Comparison of ENCODE assay signal across 12 cellular contexts in genomic region chr7:95886501-95887090, GRCh38.
DNase-seq lines count a peak whose midpoint lies in the region; ATAC-seq and TF ChIP-seq lines count a peak whose summit lies in the region.
"Had no signal": no experiment of that assay in that cellular context is flagged by ENCODE, and none has a peak within 500 bp of the region (broad histone marks: within the 10 kb centered on the region; RNA-seq: fewer than 3 reads in every experiment).

No MANE protein-coding gene starts in this region.

- H3K27ac Mint-ChIP-seq in natural killer cell = no peak overlapping the region
- H3K27ac Mint-ChIP-seq: activated naive CD8-positive, alpha-beta T cell; nephron had no signal

- H3F3A ChIP-seq in OCI-LY1 (ENCODE audit: insufficient read depth, low read length) = no peaks in the 10 kb centered on the region
- H3F3A ChIP-seq in smooth muscle cell (ENCODE audit: low read depth) = no peaks in the 10 kb centered on the region

- intact Hi-C loops in natural killer cell (cut with micrococcal nuclease) = no loop called here

- 47% methylated on average over 4 of the region's 4 CpGs for WGBS in smooth muscle cell (ENCODE audit: low lambda C conversion rate)

- no peaks in the 10 kb centered on the region for H3K36me3 Mint-ChIP-seq in natural killer cell
- H3K36me3 Mint-ChIP-seq: activated naive CD8-positive, alpha-beta T cell had no signal

- no peak for ATAC-seq in foreskin keratinocyte
- ATAC-seq in natural killer cell = no peak
- ATAC-seq: gastrocnemius medialis had no signal

- peak overlapping the region; percentile 14; the same call in 1 of the 2 replicates for H3K4me2 ChIP-seq in OCI-LY1 (ENCODE audit: low read length)
- no peak overlapping the region for H3K4me2 ChIP-seq in smooth muscle cell

- H3K9ac ChIP-seq in OCI-LY1 (ENCODE audit: low read length) (peak overlapping the region; percentile 4; the same call in 1 of the 2 replicates), smooth muscle cell (ENCODE audit: low read depth) (no peak overlapping the region)

- H3K4me1 ChIP-seq in OCI-LY1 (ENCODE audit: insufficient read depth, low read length, severe bottlenecking) (peaks cover 40% of the 10 kb centered on the region), foreskin keratinocyte (no peaks in the 10 kb centered on the region), smooth muscle cell (ENCODE audit: low read depth) (no peaks in the 10 kb centered on the region)
- H3K4me1 ChIP-seq: gastrocnemius medialis had no signal

- H3K4me3 ChIP-seq in OCI-LY1 (ENCODE audit: low read depth, low read length, poor library complexity, severe bottlenecking) (no peak overlapping the region), smooth muscle cell (no peak overlapping the region), coronary artery (no peak overlapping the region)
- H3K4me3 ChIP-seq: gastrocnemius medialis had no signal

- peaks cover 8 to 11% of the 10 kb centered on the region in 2 donors for H3K27me3 Mint-ChIP-seq in natural killer cell (ENCODE audit: low read depth in 2 of 2)

- H4K20me1 ChIP-seq in OCI-LY1 (ENCODE audit: insufficient read depth, low read length) (no peaks in the 10 kb centered on the region), smooth muscle cell (ENCODE audit: low read depth) (no peaks in the 10 kb centered on the region)

- H3K9me3 ChIP-seq in OCI-LY1 (ENCODE audit: low read length) (no peaks in the 10 kb centered on the region), smooth muscle cell (replicated peaks; ENCODE audit: low read depth) (no peaks in the 10 kb centered on the region)
- H3K9me3 ChIP-seq: gastrocnemius medialis had no signal

- H3K27me3 ChIP-seq in OCI-LY1 (ENCODE audit: insufficient read depth, low read length) (no peaks in the 10 kb centered on the region), foreskin keratinocyte (no peaks in the 10 kb centered on the region), smooth muscle cell (ENCODE audit: low read depth) (no peaks in the 10 kb centered on the region)
- H3K27me3 ChIP-seq: gastrocnemius medialis had no signal

- H3K9me2 ChIP-seq in OCI-LY1 (ENCODE audit: low read depth, low read length) = no peaks in the 10 kb centered on the region

- H3K36me3 ChIP-seq in OCI-LY1 (ENCODE audit: insufficient read depth, low read length) = no peaks in the 10 kb centered on the region
- no peaks in the 10 kb centered on the region for H3K36me3 ChIP-seq in smooth muscle cell (ENCODE audit: low read depth)
- H3K36me3 ChIP-seq: gastrocnemius medialis had no signal

- H2AFZ ChIP-seq in OCI-LY1 (ENCODE audit: low read length) (no peak overlapping the region), smooth muscle cell (ENCODE audit: low read depth) (no peak overlapping the region)

- H3K4me3 Mint-ChIP-seq in natural killer cell = no peak overlapping the region
- H3K4me3 Mint-ChIP-seq: activated naive CD8-positive, alpha-beta T cell; nephron had no signal

- H3K4me1 Mint-ChIP-seq in natural killer cell = no peaks in the 10 kb centered on the region
- H3K4me1 Mint-ChIP-seq: nephron had no signal

- H3K27ac ChIP-seq in OCI-LY1 (ENCODE audit: low read depth, low read length, poor library complexity, severe bottlenecking) (peak overlapping the region; percentile 61), foreskin keratinocyte (no peak overlapping the region), smooth muscle cell (ENCODE audit: low read depth) (no peak overlapping the region), coronary artery (no peak overlapping the region)
- H3K27ac ChIP-seq: C4-2B, gastrocnemius medialis had no signal

- DNase-seq in Ammon's horn (ENCODE audit: low spot score) = peak; percentile 45
- DNase-seq in HT-29 (ENCODE audit: low spot score) = peak; percentile 46
- DNase-seq in foreskin keratinocyte = peak; percentile 2 to 3
- DNase-seq in NCI-H2171 treated with DMSO at 0.1 percent for 48 hours (lab: John Stamatoyannopoulos, UW) = no peak
- no peak for DNase-seq in natural killer cell
- no peak for DNase-seq in smooth muscle cell (lab: John Stamatoyannopoulos, UW; ENCODE audit: unreplicated experiment)
- DNase-seq in coronary artery (ENCODE audit: low spot score) = no peak
- DNase-seq: gastrocnemius medialis had no signal

- TF ChIP-seq CTCF in OCI-LY1 (IDR thresholded peaks at IDR 0.05; ENCODE audit: low read length) = no peak
- no peak for TF ChIP-seq CTCF in foreskin keratinocyte (conservative IDR thresholded peaks at IDR 0.05)
- no peak for TF ChIP-seq CTCF in natural killer cell (IDR thresholded peaks at IDR 0.05)
- TF ChIP-seq CTCF in smooth muscle cell (IDR thresholded peaks at IDR 0.05; ENCODE audit: borderline replicate concordance, insufficient read depth, poor library complexity, severe bottlenecking) = no peak
- no peak for TF ChIP-seq CTCF in coronary artery (IDR thresholded peaks at IDR 0.05)

- H3K9me3 Mint-ChIP-seq in natural killer cell = no peaks in the 10 kb centered on the region
- H3K9me3 Mint-ChIP-seq: nephron had no signal

- no peaks in the 10 kb centered on the region for H3K79me2 ChIP-seq in OCI-LY1 (ENCODE audit: insufficient read depth, low read length)
- no peaks in the 10 kb centered on the region for H3K79me2 ChIP-seq in smooth muscle cell (ENCODE audit: low read depth)

Comparison
In these comparisons a context has a peak if more than half of its experiments do, and no peak if none do; other contexts are left out.
1. DNase-seq: peak in Ammon's horn (single experiment), HT-29 (single experiment) and foreskin keratinocyte (2 of 2); none in NCI-H2171 treated with DMSO at 0.1 percent for 48 hours (single experiment), natural killer cell (single experiment), smooth muscle cell (single experiment) and coronary artery (single experiment).